In genomic region chr7:128859232-128860157, GRCh38 we compare ENCODE assay signal across 1 cellular context.
TF ChIP-seq lines count a peak whose summit lies in the region.

No MANE protein-coding gene starts in this region.

TF ChIP-seq in GM23338, 12 proteins besides CTCF, POLR2A, EP300 and RAD21 (continued from another document):
- TF ChIP-seq ZNF462 (CRISPR knock-in tag; IDR thresholded peaks at IDR 0.05): no peak
- TF ChIP-seq EZH2phosphoT487 (IDR thresholded peaks at IDR 0.05; ENCODE audit: unreplicated experiment): no peak
- no peak for TF ChIP-seq JUNB (IDR thresholded peaks at IDR 0.05; ENCODE audit: unreplicated experiment)
- no peak for TF ChIP-seq CREB1 (CRISPR knock-in tag; IDR thresholded peaks at IDR 0.05; ENCODE audit: low read depth)
- no peak for TF ChIP-seq ZNF114 (CRISPR knock-in tag; IDR thresholded peaks at IDR 0.05)
- no peak for TF ChIP-seq POLR2AphosphoS5 (IDR thresholded peaks at IDR 0.05; ENCODE audit: low read depth)
- TF ChIP-seq EZH2 (IDR thresholded peaks at IDR 0.05; ENCODE audit: low read depth, unreplicated experiment): no peak
- TF ChIP-seq STAT1 (IDR thresholded peaks at IDR 0.05; ENCODE audit: unreplicated experiment): no peak
- TF ChIP-seq ZNF331 (CRISPR knock-in tag; IDR thresholded peaks at IDR 0.05; ENCODE audit: low read depth): no peak
- TF ChIP-seq NANOG (IDR thresholded peaks at IDR 0.05; ENCODE audit: borderline replicate concordance): no peak
- TF ChIP-seq, protein P1, sequence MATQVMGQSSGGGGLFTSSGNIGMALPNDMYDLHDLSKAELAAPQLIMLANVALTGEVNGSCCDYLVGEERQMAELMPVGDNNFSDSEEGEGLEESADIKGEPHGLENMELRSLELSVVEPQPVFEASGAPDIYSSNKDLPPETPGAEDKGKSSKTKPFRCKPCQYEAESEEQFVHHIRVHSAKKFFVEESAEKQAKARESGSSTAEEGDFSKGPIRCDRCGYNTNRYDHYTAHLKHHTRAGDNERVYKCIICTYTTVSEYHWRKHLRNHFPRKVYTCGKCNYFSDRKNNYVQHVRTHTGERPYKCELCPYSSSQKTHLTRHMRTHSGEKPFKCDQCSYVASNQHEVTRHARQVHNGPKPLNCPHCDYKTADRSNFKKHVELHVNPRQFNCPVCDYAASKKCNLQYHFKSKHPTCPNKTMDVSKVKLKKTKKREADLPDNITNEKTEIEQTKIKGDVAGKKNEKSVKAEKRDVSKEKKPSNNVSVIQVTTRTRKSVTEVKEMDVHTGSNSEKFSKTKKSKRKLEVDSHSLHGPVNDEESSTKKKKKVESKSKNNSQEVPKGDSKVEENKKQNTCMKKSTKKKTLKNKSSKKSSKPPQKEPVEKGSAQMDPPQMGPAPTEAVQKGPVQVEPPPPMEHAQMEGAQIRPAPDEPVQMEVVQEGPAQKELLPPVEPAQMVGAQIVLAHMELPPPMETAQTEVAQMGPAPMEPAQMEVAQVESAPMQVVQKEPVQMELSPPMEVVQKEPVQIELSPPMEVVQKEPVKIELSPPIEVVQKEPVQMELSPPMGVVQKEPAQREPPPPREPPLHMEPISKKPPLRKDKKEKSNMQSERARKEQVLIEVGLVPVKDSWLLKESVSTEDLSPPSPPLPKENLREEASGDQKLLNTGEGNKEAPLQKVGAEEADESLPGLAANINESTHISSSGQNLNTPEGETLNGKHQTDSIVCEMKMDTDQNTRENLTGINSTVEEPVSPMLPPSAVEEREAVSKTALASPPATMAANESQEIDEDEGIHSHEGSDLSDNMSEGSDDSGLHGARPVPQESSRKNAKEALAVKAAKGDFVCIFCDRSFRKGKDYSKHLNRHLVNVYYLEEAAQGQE (IDR thresholded peaks at IDR 0.05; ENCODE audit: unreplicated experiment): no peak
